ENCODE assay signal across 23 cellular contexts in genomic region chr1:238710697-238711096, GRCh38.
A peak's percentile ranks its signal among the peaks of the same experiment; 100 is the strongest.
DNase-seq lines count a peak whose midpoint lies in the region; ATAC-seq, FAIRE-seq and TF ChIP-seq lines count a peak whose summit lies in the region.
"Had no signal": no experiment of that assay in that cellular context is flagged by ENCODE, and none has a peak within 500 bp of the region (broad histone marks: within the 10 kb centered on the region; RNA-seq: fewer than 3 reads in every experiment).

No MANE protein-coding gene starts in this region.

- H3K36me3 ChIP-seq in MG63: no peaks in the 10 kb centered on the region
- H3K36me3 ChIP-seq: colonic mucosa, lower lobe of right lung had no signal

- no peak for DNase-seq in AG09309 (ENCODE audit: low read depth)
- DNase-seq in HFFc6: no peak
- DNase-seq in fibroblast of pulmonary artery (ENCODE audit: low read depth): peak; percentile 22
- no peak for DNase-seq in glutamatergic neuron
- no peak for DNase-seq in DMS79 treated with DMSO at 0.1 percent for 48 hours (lab: John Stamatoyannopoulos, UW)
- no peak for DNase-seq in MG63
- DNase-seq: activated gamma-delta T cell; amygdala; Caco-2; colonic mucosa; GF-D8; lower lobe of right lung; naive B cell; NCI-H1436; NCI-H226; NK-92 treated with Interleukin-12 subunit alpha and Interleukin-12 subunit beta, amount 100 ng/mL, for 24 hours; SHP77; T-helper 2 cell; testis had no signal

- H3K27me3 Mint-ChIP-seq in HFFc6 (ENCODE audit: insufficient read depth) (no peaks in the 10 kb centered on the region), glutamatergic neuron (ENCODE audit: unreplicated experiment) (no peaks in the 10 kb centered on the region)
- H3K27me3 Mint-ChIP-seq: IgD-negative memory B cell, naive B cell had no signal

- H3K9me3 Mint-ChIP-seq in HFFc6: no peaks in the 10 kb centered on the region
- H3K9me3 Mint-ChIP-seq in glutamatergic neuron (ENCODE audit: unreplicated experiment): no peaks in the 10 kb centered on the region

- H3K9me3 ChIP-seq in MG63: no peaks in the 10 kb centered on the region
- H3K9me3 ChIP-seq: Caco-2, colonic mucosa, lower lobe of right lung, testis had no signal

- no peaks in the 10 kb centered on the region; the same call in 1 of the 2 replicates for H3K36me3 Mint-ChIP-seq in HFFc6 (ENCODE audit: low read depth)
- H3K36me3 Mint-ChIP-seq in glutamatergic neuron (ENCODE audit: unreplicated experiment): no peaks in the 10 kb centered on the region
- H3K36me3 Mint-ChIP-seq: IgD-negative memory B cell, naive B cell had no signal

- H3K4me1 Mint-ChIP-seq in HFFc6 (ENCODE audit: low read depth): peaks cover 17% of the 10 kb centered on the region; the same call in 1 of the 2 replicates
- no peaks in the 10 kb centered on the region for H3K4me1 Mint-ChIP-seq in glutamatergic neuron (ENCODE audit: low read depth, unreplicated experiment)
- H3K4me1 Mint-ChIP-seq: IgD-negative memory B cell, naive B cell had no signal

- H3K4me3 Mint-ChIP-seq in HFFc6 (no peak overlapping the region), glutamatergic neuron (ENCODE audit: unreplicated experiment) (no peak overlapping the region)
- H3K4me3 Mint-ChIP-seq: IgD-negative memory B cell, naive B cell had no signal

- FAIRE-seq in TTC549 (lab: Jason Lieb, UNC): peak; percentile 87

- H3K27me3 ChIP-seq in MG63: no peaks in the 10 kb centered on the region
- H3K27me3 ChIP-seq: colonic mucosa, testis had no signal

- no peak overlapping the region for H3K4me3 ChIP-seq in AG09309 (ENCODE audit: control insufficient read depth, low read depth, low read length)
- no peak overlapping the region for H3K4me3 ChIP-seq in fibroblast of pulmonary artery (replicated peaks; ENCODE audit: low read depth, low read length)
- H3K4me3 ChIP-seq in MG63: no peak overlapping the region
- H3K4me3 ChIP-seq: colonic mucosa, lower lobe of right lung, smooth muscle cell, testis had no signal

- ATAC-seq in HG02852 (IDR thresholded peaks at IDR 0.05; ENCODE audit: unreplicated experiment): no peak
- ATAC-seq: lower lobe of right lung had no signal

- TF ChIP-seq CTCF in AG09309 (IDR thresholded peaks at IDR 0.05; ENCODE audit: control insufficient read depth, insufficient read depth, low read depth, low read length, missing control alignments) (peak; percentile 6), HFFc6 (IDR thresholded peaks at IDR 0.05) (peak; percentile 59), fibroblast of pulmonary artery (IDR thresholded peaks at IDR 0.05; ENCODE audit: low read length, missing control alignments) (peak; percentile 31), glutamatergic neuron (IDR thresholded peaks at IDR 0.05; ENCODE audit: partially characterized antibody, unreplicated experiment) (no peak)

- H3K27ac Mint-ChIP-seq in HFFc6: no peak overlapping the region
- no peak overlapping the region for H3K27ac Mint-ChIP-seq in glutamatergic neuron (ENCODE audit: unreplicated experiment)
- H3K27ac Mint-ChIP-seq: IgD-negative memory B cell, naive B cell had no signal
